Comparison of ENCODE assay signal across 1 cellular context in the genomic region with DNA sequence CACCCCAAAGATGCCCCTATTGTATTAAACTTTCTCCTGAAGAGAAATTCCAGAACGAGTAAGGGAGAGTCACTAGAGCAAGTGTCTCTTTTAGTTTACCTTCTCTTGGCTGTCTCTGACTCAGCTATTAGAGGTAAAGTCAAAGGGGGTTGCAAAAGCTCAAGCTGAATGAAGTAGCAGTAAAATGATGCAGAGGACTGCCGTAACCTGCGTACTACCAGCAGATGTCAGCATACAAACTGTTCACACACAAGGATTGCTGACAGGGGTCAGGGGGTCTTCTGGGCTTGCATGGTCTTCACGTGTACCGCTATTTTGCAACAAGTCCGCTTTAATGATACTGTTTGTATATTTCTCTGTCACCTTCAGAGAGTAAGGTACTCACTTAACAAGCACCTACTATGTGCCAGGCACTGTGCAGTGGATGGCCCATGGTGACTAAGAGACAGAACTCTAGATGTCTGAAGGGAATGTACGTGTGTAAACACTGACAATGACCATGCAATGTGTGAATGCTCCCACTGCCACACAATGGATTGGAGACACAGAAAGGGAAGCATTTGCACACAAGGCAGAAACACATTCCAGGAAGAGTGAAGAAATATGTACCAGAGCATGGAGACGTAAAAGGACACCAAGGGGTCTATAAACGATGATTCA.
TF ChIP-seq lines count a peak whose summit lies in the region.

No MANE protein-coding gene starts in this region.

TF ChIP-seq in WTC11, 78 proteins besides CTCF, POLR2A, EP300 and RAD21 (continued from another document):
- no peak for TF ChIP-seq NR3C1 (CRISPR knock-in tag; conservative IDR thresholded peaks at IDR 0.05; ENCODE audit: low read depth)
